1 cellular context compared by ENCODE assay signal in genomic region chr2:202158796-202159195, GRCh38.
TF ChIP-seq lines count a peak whose summit lies in the region.

No MANE protein-coding gene starts in this region.

TF ChIP-seq in HCT116, 20 proteins besides CTCF, POLR2A, EP300 and RAD21 (continued from another document):
- TF ChIP-seq SRF (IDR thresholded peaks at IDR 0.05; ENCODE audit: low read depth) (no peak), TCF7L2 (IDR thresholded peaks at IDR 0.05; ENCODE audit: borderline replicate concordance, extremely low read depth, insufficient read depth, insufficient read length) (no peak), JUND (IDR thresholded peaks at IDR 0.05) (no peak), EZH2phosphoT487 (IDR thresholded peaks at IDR 0.05; ENCODE audit: borderline replicate concordance) (no peak), FOSL1 (IDR thresholded peaks at IDR 0.05; ENCODE audit: low read depth) (no peak), ZBTB33 (IDR thresholded peaks at IDR 0.05; ENCODE audit: extremely low read depth, insufficient replicate concordance, low read length) (no peak), ELF1 (IDR thresholded peaks at IDR 0.05; ENCODE audit: borderline replicate concordance, low read depth) (no peak), SIN3A (IDR thresholded peaks at IDR 0.05; ENCODE audit: low read depth) (no peak), SP1 (IDR thresholded peaks at IDR 0.05; ENCODE audit: low read depth) (no peak), REST (IDR thresholded peaks at IDR 0.05; ENCODE audit: low read depth) (no peak), CEBPB (IDR thresholded peaks at IDR 0.05; ENCODE audit: low read depth) (no peak)
